In the genomic region with DNA sequence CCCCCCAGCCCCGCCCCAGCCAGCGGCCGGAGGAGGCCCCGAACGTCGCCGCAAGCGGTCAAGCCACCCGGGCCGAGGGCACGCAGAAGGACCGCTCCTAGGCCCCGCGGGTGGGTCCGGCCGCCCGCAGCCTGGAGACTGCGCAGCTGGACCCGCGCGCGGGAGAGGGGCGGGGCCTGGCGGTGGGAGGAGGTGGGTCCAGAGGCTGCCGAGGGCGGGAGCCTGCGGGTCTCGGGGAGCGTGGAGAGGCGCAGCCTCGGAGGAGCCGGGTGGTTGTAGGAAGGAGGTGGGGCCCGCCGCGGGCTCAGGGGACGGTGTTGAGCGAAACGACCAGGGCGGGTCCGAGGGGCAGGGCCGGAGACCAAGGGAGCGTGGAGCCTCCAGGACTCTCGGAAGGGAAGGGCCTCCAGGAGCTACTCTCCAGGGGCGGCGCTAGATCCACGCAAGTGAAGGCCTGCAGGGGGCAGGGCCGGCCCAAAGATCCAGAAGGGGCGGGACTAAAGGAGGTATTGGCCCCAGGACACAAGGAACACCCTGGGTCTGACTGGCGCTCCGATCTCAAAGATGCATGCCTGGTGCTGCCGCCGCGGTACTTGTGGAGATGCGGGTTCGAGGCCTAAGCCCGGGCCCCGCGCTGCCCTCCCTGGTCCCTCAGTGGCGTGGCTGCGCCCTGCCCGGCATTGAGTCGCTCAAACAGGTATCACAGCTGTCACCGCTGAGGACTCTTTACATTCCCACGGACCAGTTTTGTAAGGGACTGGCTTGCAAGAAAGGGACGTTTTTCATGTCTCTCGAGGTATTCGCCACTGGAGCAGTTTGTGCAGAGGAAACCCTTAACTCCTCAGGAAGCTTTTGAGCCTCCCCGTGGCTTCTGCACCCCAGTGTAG, we compare ENCODE assay signal across 8 cellular contexts. TPM values are rescaled to one million over a fixed set of nuclear protein-coding genes. Genes with fewer than 3 reads are reported as not detected.
A peak's percentile ranks its signal among the peaks of the same experiment; 100 is the strongest.
DNase-seq lines count a peak whose midpoint lies in the region; ATAC-seq, FAIRE-seq and TF ChIP-seq lines count a peak whose summit lies in the region.

No MANE protein-coding gene starts in this region.

- TF ChIP-seq RAD21 in A549 (conservative IDR thresholded peaks at IDR 0.05 in 1 of 2, IDR thresholded peaks at IDR 0.05 in 1 of 2) = peak; percentile 50 to 59

- FAIRE-seq in A549 (lab: Jason Lieb, UNC) = peak; percentile 65

- peaks cover 17% of the 10 kb centered on the region for H3K4me1 Mint-ChIP-seq in WTC11

- peak overlapping the region; percentile 85 for H3K4me3 ChIP-seq in A549
- peak overlapping the region; percentile 43 for H3K4me3 ChIP-seq in kidney epithelial cell (ENCODE audit: low read depth, low read length)

- peaks cover 4% of the 10 kb centered on the region; the same call in 1 of the 2 replicates for H3K27me3 Mint-ChIP-seq in WTC11 (ENCODE audit: low read depth)

- H3K27me3 ChIP-seq in kidney epithelial cell (ENCODE audit: control insufficient read depth, insufficient read depth, low read length) = no peaks in the 10 kb centered on the region

- H3K27ac ChIP-seq in A549 = peak overlapping the region; percentile 88 to 99

- H3K9me3 ChIP-seq in A549 = no peaks in the 10 kb centered on the region

- no peaks in the 10 kb centered on the region for H3K36me3 ChIP-seq in kidney epithelial cell (ENCODE audit: control insufficient read depth, insufficient read depth, low read length)

- TF ChIP-seq POLR2A in A549 (IDR thresholded peaks at IDR 0.05; ENCODE audit: low read length) = peak; percentile 45

- TF ChIP-seq CTCF in A549 (IDR thresholded peaks at IDR 0.05) = peak; percentile 43
- TF ChIP-seq CTCF in WTC11 (IDR thresholded peaks at IDR 0.05) = no peak
- TF ChIP-seq CTCF in kidney epithelial cell (IDR thresholded peaks at IDR 0.05; ENCODE audit: insufficient read depth, low read length, poor library complexity, severe bottlenecking) = peak; percentile 62

- H3K4me3 Mint-ChIP-seq in WTC11 = peak overlapping the region; percentile 68

- no peaks in the 10 kb centered on the region for H3K9me3 Mint-ChIP-seq in WTC11

- no peak overlapping the region for H3K27ac Mint-ChIP-seq in WTC11

- 7% methylated on average over 11 of the region's 68 CpGs for WGBS in A549 (ENCODE audit: missing lambda C conversion rate)

- ATAC-seq in A549 = peak; percentile 96 to 97
- peak; percentile 70 for ATAC-seq in GM18520 (IDR thresholded peaks at IDR 0.05; ENCODE audit: unreplicated experiment)
- peak; percentile 74 for ATAC-seq in HG03064 (IDR thresholded peaks at IDR 0.05; ENCODE audit: low read depth, unreplicated experiment)
- peak; percentile 91 for ATAC-seq in WTC11

- POLR2A ChIA-PET in A549 (lab: Yijun Ruan, JAX) (interaction anchor here (0.5 to 2.3 kb wide), 8 partner anchors 9 to 152 kb away, joined by 3 to 12 read pairs (median 7); a partner anchor contains a TSS), WTC11 (lab: Charles Lee) (interaction anchor here (0.6 to 0.8 kb wide), 3 partner anchors 20 to 203 kb away, joined by 3 to 4 read pairs (median 3); a partner anchor contains a TSS)

- DNase-seq in A549 (ENCODE audit: low read depth in 1 of 2, low spot score in 1 of 2) (peak; percentile 76 to 95), NCI-H2171 (lab: John Stamatoyannopoulos, UW) (peak; percentile 86), WTC11 (ENCODE audit: low spot score) (peak; percentile 78), kidney epithelial cell (ENCODE audit: low read depth) (peak; percentile 49)
- peak; percentile 73 for DNase-seq in central memory CD4-positive, alpha-beta T cell
- peak; percentile 84 for DNase-seq in stimulated activated CD4-positive, alpha-beta T cell treated with anti-CD3 and anti-CD28 coated beads, Interleukin-15, amount 100 ng/mL, for 24 hours

- peaks cover 8% of the 10 kb centered on the region; the same call in 1 of the 2 replicates for H3K36me3 Mint-ChIP-seq in WTC11

- TF ChIP-seq EP300 in A549 (IDR thresholded peaks at IDR 0.05) = no peak

- CTCF ChIA-PET in A549 (lab: Yijun Ruan, JAX) (interaction anchor here (0.6 to 3.2 kb wide), 19 partner anchors 9 to 271 kb away, joined by 3 to 14 read pairs (median 4); a partner anchor contains a TSS), WTC11 (lab: Charles Lee) (interaction anchor here (0.5 to 1.5 kb wide), 15 partner anchors 12 to 260 kb away, joined by 3 to 6 read pairs (median 4); a partner anchor contains a TSS)

- peak overlapping the region; percentile 91 for H3K4me2 ChIP-seq in A549

- H3K4me1 ChIP-seq in A549 = peaks cover 12% of the 10 kb centered on the region; the same call in 2 of the 3 replicates

TF ChIP-seq in A549, 52 proteins besides CTCF, POLR2A, EP300 and RAD21 (continues in another document):
- no peak for TF ChIP-seq JUNB (IDR thresholded peaks at IDR 0.05)
- TF ChIP-seq, protein P1, sequence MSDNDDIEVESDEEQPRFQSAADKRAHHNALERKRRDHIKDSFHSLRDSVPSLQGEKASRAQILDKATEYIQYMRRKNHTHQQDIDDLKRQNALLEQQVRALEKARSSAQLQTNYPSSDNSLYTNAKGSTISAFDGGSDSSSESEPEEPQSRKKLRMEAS (IDR thresholded peaks at IDR 0.05) = peak; percentile 50
- TF ChIP-seq JUN (IDR thresholded peaks at IDR 0.05) = peak; percentile 51 to 73; a peak in 2 of 5 replicates
- TF ChIP-seq ESRRA (IDR thresholded peaks at IDR 0.05; ENCODE audit: borderline replicate concordance, low read length) = no peak
- TF ChIP-seq, protein P2, sequence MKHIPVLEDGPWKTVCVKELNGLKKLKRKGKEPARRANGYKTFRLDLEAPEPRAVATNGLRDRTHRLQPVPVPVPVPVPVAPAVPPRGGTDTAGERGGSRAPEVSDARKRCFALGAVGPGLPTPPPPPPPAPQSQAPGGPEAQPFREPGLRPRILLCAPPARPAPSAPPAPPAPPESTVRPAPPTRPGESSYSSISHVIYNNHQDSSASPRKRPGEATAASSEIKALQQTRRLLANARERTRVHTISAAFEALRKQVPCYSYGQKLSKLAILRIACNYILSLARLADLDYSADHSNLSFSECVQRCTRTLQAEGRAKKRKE (CRISPR knock-in tag; IDR thresholded peaks at IDR 0.05; ENCODE audit: low read depth) = no peak

TF ChIP-seq in WTC11, 78 proteins besides CTCF, POLR2A, EP300 and RAD21:
- peak; percentile 53; the same call in 1 of the 2 replicates for TF ChIP-seq SP1 (CRISPR knock-in tag; conservative IDR thresholded peaks at IDR 0.05)
- TF ChIP-seq, protein P3, sequence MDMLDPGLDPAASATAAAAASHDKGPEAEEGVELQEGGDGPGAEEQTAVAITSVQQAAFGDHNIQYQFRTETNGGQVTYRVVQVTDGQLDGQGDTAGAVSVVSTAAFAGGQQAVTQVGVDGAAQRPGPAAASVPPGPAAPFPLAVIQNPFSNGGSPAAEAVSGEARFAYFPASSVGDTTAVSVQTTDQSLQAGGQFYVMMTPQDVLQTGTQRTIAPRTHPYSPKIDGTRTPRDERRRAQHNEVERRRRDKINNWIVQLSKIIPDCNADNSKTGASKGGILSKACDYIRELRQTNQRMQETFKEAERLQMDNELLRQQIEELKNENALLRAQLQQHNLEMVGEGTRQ (CRISPR knock-in tag; IDR thresholded peaks at IDR 0.05) = no peak
- TF ChIP-seq, protein P1 (CRISPR knock-in tag; IDR thresholded peaks at IDR 0.05) = 0 out of 2 replicates have a peak, but pooled peaks have one; percentile 27

RNA-seq across cellular contexts. Expression of a gene that starts 5.9 kb away (rescaled TPM):
- polyA plus RNA-seq in A549 (2011; rRNA removed) (68.9 and 71.8 TPM in 2 replicates), A549 (2017; fragmentation: RNase III; extraction: RNeasy Plus Mini Kit Qiagen cat#74134 plus additional on column Dnase treatment) (71.9 to 76.9 TPM (median 73.3 TPM) in 3 replicates)
- 176 and 203 TPM in 2 replicates for polyA plus RNA-seq in A549 (2012; cell fraction: cytosol; rRNA removed)
- 162 and 173 TPM in 2 replicates for polyA plus RNA-seq in A549 (2012; cell fraction: nucleus; rRNA removed)
- 51.2 and 55.1 TPM in 2 replicates for polyA minus RNA-seq in A549 (2011; rRNA and poly(A)+ RNA removed)
- total RNA-seq in WTC11 (2021) (99.6 to 120 TPM (median 114 TPM) in 3 replicates), kidney epithelial cell (89.4 and 100 TPM in 2 replicates)

RNA-seq across cellular contexts. Expression of a gene that starts 6.1 kb away (rescaled TPM):
- polyA plus RNA-seq in A549 (2011; rRNA removed) (119 and 125 TPM in 2 replicates), A549 (2017; fragmentation: RNase III; extraction: RNeasy Plus Mini Kit Qiagen cat#74134 plus additional on column Dnase treatment) (140 to 158 TPM (median 147 TPM) in 3 replicates)
- polyA plus RNA-seq in A549 (2012; cell fraction: cytosol; rRNA removed) = 169 and 209 TPM in 2 replicates
- 204 and 214 TPM in 2 replicates for polyA plus RNA-seq in A549 (2012; cell fraction: nucleus; rRNA removed)
- 95.1 and 139 TPM in 2 replicates for polyA minus RNA-seq in A549 (2011; rRNA and poly(A)+ RNA removed)
- total RNA-seq in WTC11 (2021) (79.4 to 81.2 TPM (median 81.2 TPM) in 3 replicates), kidney epithelial cell (73.2 and 92.5 TPM in 2 replicates)

RNA-seq across cellular contexts. Expression of a gene that starts 19.8 kb away (rescaled TPM):
- 39.4 and 64.2 TPM in 2 replicates for polyA plus RNA-seq in A549 (2011; rRNA removed)
- 47.0 and 62.4 TPM in 2 replicates for polyA plus RNA-seq in A549 (2012; cell fraction: cytosol; rRNA removed)
- polyA plus RNA-seq in A549 (2012; cell fraction: nucleus; rRNA removed) = 71.5 and 82.6 TPM in 2 replicates
- 42.3 to 50.2 TPM (median 49.0 TPM) in 3 replicates for polyA plus RNA-seq in A549 (2017; fragmentation: RNase III; extraction: RNeasy Plus Mini Kit Qiagen cat#74134 plus additional on column Dnase treatment)
- 53.2 and 68.1 TPM in 2 replicates for polyA minus RNA-seq in A549 (2011; rRNA and poly(A)+ RNA removed)
- total RNA-seq in WTC11 (2021) = 18.0 to 21.0 TPM (median 20.2 TPM) in 3 replicates
- total RNA-seq in kidney epithelial cell = 34.3 and 40.9 TPM in 2 replicates

RNA-seq across cellular contexts. Expression of a gene that starts 27.2 kb away (rescaled TPM):
- polyA plus RNA-seq in A549 (2011; rRNA removed) (8.2 and 8.5 TPM in 2 replicates), A549 (2017; fragmentation: RNase III; extraction: RNeasy Plus Mini Kit Qiagen cat#74134 plus additional on column Dnase treatment) (7.9 to 8.8 TPM (median 7.9 TPM) in 3 replicates)
- 10.0 and 11.2 TPM in 2 replicates for polyA plus RNA-seq in A549 (2012; cell fraction: cytosol; rRNA removed)
- polyA plus RNA-seq in A549 (2012; cell fraction: nucleus; rRNA removed) = 18.2 and 21.9 TPM in 2 replicates
- polyA minus RNA-seq in A549 (2011; rRNA and poly(A)+ RNA removed) = 9.0 and 12.3 TPM in 2 replicates
- total RNA-seq in WTC11 (2021) (146 to 184 TPM (median 182 TPM) in 3 replicates), kidney epithelial cell (6.8 and 7.9 TPM in 2 replicates)

RNA-seq across cellular contexts. Expression of a gene that starts 56.2 kb away (rescaled TPM):
- polyA plus RNA-seq in A549 (2011; rRNA removed) = 1.7 and 3.0 TPM in 2 replicates
- 19.1 and 28.3 TPM in 2 replicates for polyA plus RNA-seq in A549 (2012; cell fraction: cytosol; rRNA removed)
- polyA plus RNA-seq in A549 (2012; cell fraction: nucleus; rRNA removed) = 16.3 and 28.5 TPM in 2 replicates
- polyA plus RNA-seq in A549 (2017; fragmentation: RNase III; extraction: RNeasy Plus Mini Kit Qiagen cat#74134 plus additional on column Dnase treatment) = 15.9 to 22.9 TPM (median 21.2 TPM) in 3 replicates
- 0.83 and 1.5 TPM in 2 replicates for polyA minus RNA-seq in A549 (2011; rRNA and poly(A)+ RNA removed)
- 7.4 to 8.0 TPM (median 7.5 TPM) in 3 replicates for total RNA-seq in WTC11 (2021)
- total RNA-seq in kidney epithelial cell = 42.5 and 66.6 TPM in 2 replicates

Comparison
In these comparisons a context has a peak if more than half of its experiments do, and no peak if none do; other contexts are left out.
1. Peak in every context shown above with its lines: DNase-seq, ATAC-seq, H3K4me3 ChIP-seq and H3K27ac ChIP-seq.